Comparison of ENCODE assay signal across 8 cellular contexts in the genomic region with DNA sequence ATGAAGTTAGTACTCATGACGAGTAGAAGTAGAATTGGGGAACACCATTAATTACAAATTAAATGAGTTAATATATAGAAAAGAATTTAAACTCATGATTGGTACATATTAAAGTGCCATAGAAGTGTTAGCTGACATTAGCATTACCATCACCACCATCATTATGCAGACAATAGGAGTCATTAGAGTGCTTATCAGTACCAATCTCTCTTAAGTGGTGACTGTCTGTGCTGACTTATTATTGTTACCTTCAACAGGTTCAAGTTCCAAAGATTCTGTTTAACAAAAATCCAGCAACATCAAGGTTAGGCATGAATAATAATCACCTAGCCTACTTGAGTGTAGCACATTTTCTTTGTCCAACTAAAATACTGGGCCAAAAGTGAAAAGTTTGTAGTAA.
"Had no signal": no experiment of that assay in that cellular context is flagged by ENCODE, and none has a peak within 500 bp of the region (broad histone marks: within the 10 kb centered on the region; RNA-seq: fewer than 3 reads in every experiment).

No MANE protein-coding gene starts in this region.

- H3K27ac ChIP-seq: HL-60 had no signal

- H3K36me3 ChIP-seq: HAP-1 had no signal

- H3K9me3 ChIP-seq: HAP-1 had no signal

- H3K4me3 ChIP-seq: HAP-1, K562 had no signal

- H3K4me3 Mint-ChIP-seq: HFFc6 had no signal

- H3K9me3 Mint-ChIP-seq: HFFc6 had no signal

- DNase-seq: GOT3, H7, HFFc6, IMR-90 had no signal

- H3K27ac Mint-ChIP-seq: HFFc6 had no signal

- FAIRE-seq: K562 had no signal

- ATAC-seq: HCT116, K562 had no signal

- H3K4me1 ChIP-seq: HAP-1 had no signal
